Comparison of ENCODE assay signal across 29 cellular contexts in the genomic region with DNA sequence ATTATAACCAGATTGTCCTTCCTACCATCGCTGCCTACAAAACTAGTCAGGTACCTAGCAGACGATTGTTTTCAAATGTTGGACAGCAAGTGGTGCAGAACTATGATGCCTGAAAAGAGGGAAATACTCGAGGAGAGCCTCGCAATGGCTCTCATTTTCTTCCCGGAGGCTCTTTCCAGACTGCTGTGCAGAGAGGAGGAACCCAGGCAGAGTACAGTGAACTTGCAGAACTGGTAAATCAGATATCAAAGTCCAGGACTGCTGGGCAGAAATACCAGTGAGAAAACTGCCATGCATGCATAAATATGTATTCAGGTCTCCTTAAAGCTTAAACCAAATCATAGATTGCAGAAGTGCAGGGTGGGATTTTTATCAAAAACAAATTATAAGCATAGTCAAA. TPM values are rescaled to one million over a fixed set of nuclear protein-coding genes. Genes with fewer than 3 reads are reported as not detected.
"Had no signal": no experiment of that assay in that cellular context is flagged by ENCODE, and none has a peak within 500 bp of the region (broad histone marks: within the 10 kb centered on the region; RNA-seq: fewer than 3 reads in every experiment).

No MANE protein-coding gene starts in this region.

- ATAC-seq: activated CD4-positive, alpha-beta T cell treated with anti-CD3 and anti-CD28 coated beads for 36 hours; activated naive CD4-positive, alpha-beta T cell treated with anti-CD3 and anti-CD28 coated beads, Interleukin-2, amount 50 U/mL, for 72 hours; activated T-helper 17 cell treated with anti-CD3 and anti-CD28 coated beads, Interleukin-2, amount 50 U/mL, for 72 hours; left lung; stimulated activated naive B cell treated with anti-CD40 and anti-IgM and Interleukin-4, amounts not matched to agents 10 μg/mL and 1 μg/mL and 100 μg/mL, for 72 hours; WTC11 had no signal

- H3K27me3 ChIP-seq: brain microvascular endothelial cell, heart left ventricle, left lung, pancreas, right atrium auricular region, testis, vagina had no signal

- DNase-seq: activated CD4-positive, alpha-beta T cell treated with anti-CD3 and anti-CD28 coated beads for 36 hours; activated CD4-positive, alpha-beta T cell treated with anti-CD3 and anti-CD28 coated beads, Interleukin-2, amount 50 U/mL, for 4 hours; activated CD8-positive, alpha-beta memory T cell treated with anti-CD3 and anti-CD28 coated beads for 24 hours; activated CD8-positive, alpha-beta memory T cell treated with anti-CD3 and anti-CD28 coated beads, Interleukin-2, amount 50 U/mL, for 4 hours; activated T-cell treated with anti-CD3 and anti-CD28 coated beads, Interleukin-2, amount 50 U/mL, for 24 hours; aorta; brain microvascular endothelial cell; central memory CD4-positive, alpha-beta T cell; dorsolateral prefrontal cortex; heart left ventricle; islet precursor cell; left lung; pancreas; psoas muscle; stimulated activated CD4-positive, alpha-beta T cell treated with anti-CD3 and anti-CD28 coated beads, Interleukin-15, amount 100 ng/mL, for 24 hours; stimulated activated CD4-positive, alpha-beta T cell treated with anti-CD3 and anti-CD28 coated beads, Interleukin-2, amount 100 ng/mL, for 48 hours; stimulated activated CD8-positive, alpha-beta memory T cell treated with anti-CD3 and anti-CD28 coated beads, Interleukin-4, amount 100 ng/mL, for 48 hours; stimulated activated naive B cell treated with anti-CD40 and anti-IgM and Interleukin-4, amounts not matched to agents 10 μg/mL and 1 μg/mL and 100 μg/mL, for 72 hours; T-helper 1 cell; testis had no signal

- H3K9me3 ChIP-seq: pancreas, testis had no signal

- H3K36me3 ChIP-seq: brain microvascular endothelial cell, heart left ventricle, left lung, pancreas, right atrium auricular region, vagina had no signal

- H3K27ac ChIP-seq: brain microvascular endothelial cell, dorsolateral prefrontal cortex, epithelial cell of prostate, heart left ventricle, left lung, pancreas, psoas muscle, right atrium auricular region, skin epidermis, testis, vagina had no signal

- H3K4me1 ChIP-seq: heart left ventricle, left lung, right atrium auricular region, testis, vagina had no signal

- H3K4me3 ChIP-seq: dorsolateral prefrontal cortex, heart left ventricle, left lung, pancreas, psoas muscle, right atrium auricular region, skin epidermis, testis, vagina had no signal

RNA-seq across cellular contexts. Expression of a gene that starts 26.4 kb away (rescaled TPM):
- total RNA-seq: activated CD4-positive, alpha-beta T cell treated with anti-CD3 and anti-CD28 coated beads for 36 hours; activated naive CD4-positive, alpha-beta T cell treated with anti-CD3 and anti-CD28 coated beads, Interleukin-2, amount 50 U/mL, for 72 hours; activated T-helper 17 cell treated with anti-CD3 and anti-CD28 coated beads, Interleukin-2, amount 50 U/mL, for 72 hours; aorta; fibroblast of villous mesenchyme; heart left ventricle; left lung; lung microvascular endothelial cell; pancreas; right atrium auricular region; vagina had no signal

RNA-seq across cellular contexts. Expression of a gene that starts 49.1 kb away (rescaled TPM):
- total RNA-seq: activated CD4-positive, alpha-beta T cell treated with anti-CD3 and anti-CD28 coated beads for 36 hours; aorta; fibroblast of villous mesenchyme; lung microvascular endothelial cell; psoas muscle; vagina had no signal
